ENCODE assay signal across 13 cellular contexts in genomic region chr3:192890348-192891335, GRCh38. TPM values are rescaled to one million over a fixed set of nuclear protein-coding genes. Genes with fewer than 3 reads are reported as not detected.
DNase-seq lines count a peak whose midpoint lies in the region; ATAC-seq, FAIRE-seq and TF ChIP-seq lines count a peak whose summit lies in the region.
"Had no signal": no experiment of that assay in that cellular context is flagged by ENCODE, and none has a peak within 500 bp of the region (broad histone marks: within the 10 kb centered on the region; RNA-seq: fewer than 3 reads in every experiment).

No MANE protein-coding gene starts in this region.

- H3K4me3 ChIP-seq in HEK293 (ENCODE audit: low read depth, low read length) = no peak overlapping the region
- no peak overlapping the region; the same call in 1 of the 2 replicates for H3K4me3 ChIP-seq in iPS-20b (ENCODE audit: low read length)
- H3K4me3 ChIP-seq in SJCRH30 = no peak overlapping the region

- no peaks in the 10 kb centered on the region for H3K27me3 ChIP-seq in iPS-20b (ENCODE audit: insufficient read depth, low read length)
- no peaks in the 10 kb centered on the region for H3K27me3 ChIP-seq in SJCRH30

- H3K27ac ChIP-seq in HEK293 (ENCODE audit: extremely low read depth, low read depth, low read length) = no peak overlapping the region
- no peak overlapping the region for H3K27ac ChIP-seq in iPS-20b (ENCODE audit: low read length)
- H3K27ac ChIP-seq in SJCRH30 = no peak overlapping the region
- no peak overlapping the region for H3K27ac ChIP-seq in RWPE1
- H3K27ac ChIP-seq: neutrophil had no signal

- no peaks in the 10 kb centered on the region for H3K9me3 Mint-ChIP-seq in T-cell
- H3K9me3 Mint-ChIP-seq: CD14-positive monocyte had no signal

- no peak for ATAC-seq in T-cell (replicated peaks in 1 of 4)
- no peak for ATAC-seq in HG02885 (IDR thresholded peaks at IDR 0.05; ENCODE audit: poor library complexity, unreplicated experiment)
- ATAC-seq in HG03025 (IDR thresholded peaks at IDR 0.05; ENCODE audit: low FRiP score, unreplicated experiment) = no peak
- ATAC-seq: activated CD4-positive, alpha-beta T cell treated with anti-CD3 and anti-CD28 coated beads for 36 hours had no signal

- TF ChIP-seq CTCF in HEK293 (tag by site-specific recombination; IDR thresholded peaks at IDR 0.05) (no peak), RWPE1 (conservative IDR thresholded peaks at IDR 0.05; ENCODE audit: low read depth) (no peak)

- H3K36me3 Mint-ChIP-seq in T-cell = no peaks in the 10 kb centered on the region
- H3K36me3 Mint-ChIP-seq: CD14-positive monocyte had no signal

- peak overlapping the region; percentile 11; the same call in 1 of the 2 replicates for H3K9ac ChIP-seq in iPS-20b (ENCODE audit: low read depth, low read length)

- H3K4me1 Mint-ChIP-seq in T-cell = peaks cover 32 to 85% (median 47%) of the 10 kb centered on the region in 3 donors

- H3K27me3 Mint-ChIP-seq in T-cell = peaks cover 0 to under 1% of the 10 kb centered on the region in 2 donors

- POLR2A ChIA-PET in HEK293 (lab: Yijun Ruan, JAX) = no interaction called here
- POLR2A ChIA-PET in T-cell (lab: Charles Lee) = interaction anchor here in 1 of 2 donors (0.6 to 0.7 kb wide), 2 partner anchors 24 to 100 kb away, joined by 3 read pairs; no protein-coding TSS in a partner anchor
- POLR2A ChIA-PET in RWPE1 (lab: Yijun Ruan, JAX; ENCODE audit: low non-redundant PET) = interaction anchor here (0.7 kb wide), 1 partner anchor 11 kb away, joined by 3 read pairs; no protein-coding TSS in a partner anchor

- H3K4me1 ChIP-seq in HEK293 (ENCODE audit: control insufficient read depth, insufficient read depth, low read length) (peaks cover 20% of the 10 kb centered on the region), iPS-20b (ENCODE audit: insufficient read depth, low read length) (peaks cover 55% of the 10 kb centered on the region), SJCRH30 (peaks cover 33% of the 10 kb centered on the region)

- no peak for DNase-seq in GM18507 (ENCODE audit: extremely low spot score, insufficient read length, low read depth)
- no peak for DNase-seq in T-cell
- DNase-seq in SJCRH30 = no peak
- no peak for DNase-seq in RWPE1 (ENCODE audit: low spot score)
- DNase-seq: activated CD4-positive, alpha-beta T cell treated with anti-CD3 and anti-CD28 coated beads for 36 hours; EL had no signal

- H3K27ac Mint-ChIP-seq in T-cell = peak overlapping the region; percentile 13 to 56
- H3K27ac Mint-ChIP-seq: activated CD4-positive, alpha-beta T cell treated with anti-CD3 and anti-CD28 coated beads for 36 hours; CD14-positive monocyte had no signal

- H3K4me3 Mint-ChIP-seq in T-cell = no peak overlapping the region
- H3K4me3 Mint-ChIP-seq: activated CD4-positive, alpha-beta T cell treated with anti-CD3 and anti-CD28 coated beads for 36 hours; CD14-positive monocyte had no signal

- no peaks in the 10 kb centered on the region for H3K36me3 ChIP-seq in HEK293 (ENCODE audit: control insufficient read depth in 2 of 2, insufficient read depth in 1 of 2, low read length in 2 of 2)
- H3K36me3 ChIP-seq in iPS-20b (ENCODE audit: insufficient read depth, low read depth, low read length) = no peaks in the 10 kb centered on the region
- no peaks in the 10 kb centered on the region for H3K36me3 ChIP-seq in SJCRH30
- H3K36me3 ChIP-seq: neutrophil had no signal

- H3K9me3 ChIP-seq in HEK293 (ENCODE audit: control insufficient read depth, insufficient read depth, low read depth, low read length) (no peaks in the 10 kb centered on the region), iPS-20b (ENCODE audit: insufficient read depth, low read depth, low read length) (no peaks in the 10 kb centered on the region), SJCRH30 (replicated peaks) (no peaks in the 10 kb centered on the region; the same call in 1 of the 2 replicates)
- H3K9me3 ChIP-seq: neutrophil had no signal

- FAIRE-seq in GM18507 (lab: Jason Lieb, UNC) = peak; percentile 41
- FAIRE-seq: GM12892 had no signal

- CTCF ChIA-PET in HEK293 (lab: Yijun Ruan, JAX) = interaction anchor here (0.6 kb wide), 1 partner anchor 75 kb away, joined by 4 read pairs; no protein-coding TSS in a partner anchor
- CTCF ChIA-PET in T-cell (lab: Charles Lee) = interaction anchor here in 1 of 2 donors (0.7 kb wide), 1 partner anchor 27 kb away, joined by 3 read pairs; the partner anchor contains the start of gene MB21D2
- CTCF ChIA-PET in RWPE1 (lab: Yijun Ruan, JAX) = interaction anchor here (0.6 kb wide), 1 partner anchor 150 kb away, joined by 4 read pairs; no protein-coding TSS in a partner anchor

TF ChIP-seq in HEK293, 187 proteins besides CTCF, POLR2A, EP300 and RAD21:
- no peak for TF ChIP-seq ZBTB49 (tag by site-specific recombination; IDR thresholded peaks at IDR 0.05; ENCODE audit: low read depth)
- no peak for TF ChIP-seq ZNF704 (tag by site-specific recombination; IDR thresholded peaks at IDR 0.05)
- no peak for TF ChIP-seq ELK4 (IDR thresholded peaks at IDR 0.05; ENCODE audit: borderline replicate concordance, low read depth, low read length)
- no peak for TF ChIP-seq ZFP41 (tag by site-specific recombination; IDR thresholded peaks at IDR 0.05; ENCODE audit: borderline replicate concordance)
- TF ChIP-seq ZNF24 (tag by site-specific recombination; IDR thresholded peaks at IDR 0.05) = 0 out of 2 replicates have a peak, but pooled peaks have one; percentile 23
- peak; percentile 22; the same call in 1 of the 2 replicates for TF ChIP-seq ZNF660 (tag by site-specific recombination; IDR thresholded peaks at IDR 0.05)
- peak; percentile 81 for TF ChIP-seq ZBTB17 (tag by site-specific recombination; IDR thresholded peaks at IDR 0.05)
- TF ChIP-seq SP7 (tag by site-specific recombination; IDR thresholded peaks at IDR 0.05) = 0 out of 2 replicates have a peak, but pooled peaks have one; percentile 13
- peak; percentile 81 for TF ChIP-seq ZNF600 (tag by site-specific recombination; IDR thresholded peaks at IDR 0.05)
- no peak for TF ChIP-seq ZFP37 (tag by site-specific recombination; IDR thresholded peaks at IDR 0.05)
- no peak for TF ChIP-seq ZNF221 (tag by site-specific recombination; IDR thresholded peaks at IDR 0.05; ENCODE audit: borderline replicate concordance)
- 0 out of 2 replicates have a peak, but pooled peaks have one; percentile 22 for TF ChIP-seq ZNF366 (tag by site-specific recombination; conservative IDR thresholded peaks at IDR 0.05)
- TF ChIP-seq KLF9 (tag by site-specific recombination; IDR thresholded peaks at IDR 0.05; ENCODE audit: low read depth) = no peak
- TF ChIP-seq ATF2 (tag by site-specific recombination; IDR thresholded peaks at IDR 0.05; ENCODE audit: low read depth) = peak; percentile 90
- TF ChIP-seq KLF1 (tag by site-specific recombination; IDR thresholded peaks at IDR 0.05) = no peak
- TF ChIP-seq ZNF248 (tag by site-specific recombination; IDR thresholded peaks at IDR 0.05) = no peak

RNA-seq across cellular contexts. Expression of gene MB21D2, which starts 27.0 kb away (rescaled TPM):
- 1 to 10 TPM; 4.1 to 7.6 (median 5.5) TPM for total RNA-seq in T-cell
- total RNA-seq in SJCRH30 (2014; rRNA removed; shearing (Covaris generic)) = 18.3 and 20.4 TPM in 2 replicates
